In genomic region chr19:18017275-18018083, GRCh38 we compare ENCODE assay signal across 11 cellular contexts. TPM values are rescaled to one million over a fixed set of nuclear protein-coding genes. Genes with fewer than 3 reads are reported as not detected.
DNase-seq lines count a peak whose midpoint lies in the region; ATAC-seq, FAIRE-seq and TF ChIP-seq lines count a peak whose summit lies in the region.
"Had no signal": no experiment of that assay in that cellular context is flagged by ENCODE, and none has a peak within 500 bp of the region (broad histone marks: within the 10 kb centered on the region; RNA-seq: fewer than 3 reads in every experiment).

No MANE protein-coding gene starts in this region.

- no peak for TF ChIP-seq POLR2A in GM12891 (IDR thresholded peaks at IDR 0.05; ENCODE audit: low read depth, low read length)

- no peak overlapping the region for H3K4me3 ChIP-seq in kidney (ENCODE audit: low read length in 2 of 2)

- no peak for TF ChIP-seq CTCF in kidney (IDR thresholded peaks at IDR 0.05; ENCODE audit: borderline replicate concordance, extremely low read depth, insufficient read depth)

- H3K36me3 Mint-ChIP-seq in activated naive CD8-positive, alpha-beta T cell treated with anti-CD3 and anti-CD28 coated beads, Interleukin-2, amount 50 U/mL, for 24 hours (ENCODE audit: low read depth) = peaks cover 30% of the 10 kb centered on the region
- H3K36me3 Mint-ChIP-seq in stimulated activated effector memory CD8-positive, alpha-beta T cell treated with anti-CD3 and anti-CD28 coated beads, Interleukin-12 subunit alpha, Interleukin-12 subunit beta, amount 100 ng/mL, for 72 hours = peaks cover 54% of the 10 kb centered on the region

- H3K9ac ChIP-seq in kidney (ENCODE audit: low read length in 2 of 2) = no peak overlapping the region

- DNase-seq in ELR (ENCODE audit: low read depth) (peak; percentile 25), kidney (no peak), cortex of kidney (lab: John Stamatoyannopoulos, UW) (no peak), GM12891 (ENCODE audit: insufficient read length, low spot score) (no peak)
- DNase-seq in activated naive CD8-positive, alpha-beta T cell treated with anti-CD3 and anti-CD28 coated beads, Interleukin-2, amount 50 U/mL, for 24 hours = no peak
- DNase-seq in stimulated activated effector memory CD8-positive, alpha-beta T cell treated with anti-CD3 and anti-CD28 coated beads, Interleukin-12 subunit alpha, Interleukin-12 subunit beta, amount 100 ng/mL, for 72 hours (ENCODE audit: low spot score in 2 of 2) = no peak
- no peak for DNase-seq in NK-92 treated with Interleukin-12 subunit alpha and Interleukin-12 subunit beta, amount 100 ng/mL, for 24 hours (lab: John Stamatoyannopoulos, UW)
- DNase-seq: activated CD8-positive, alpha-beta memory T cell treated with anti-CD3 and anti-CD28 coated beads, Interleukin-2, amount 10 ng/mL, durations not matched to agents 7 days and 5 days; NCI-H1105 treated with DMSO at 0.1 percent for 48 hours; SHP77 treated with DMSO at 0.1 percent for 48 hours had no signal

- peak overlapping the region; percentile 75 to 86 for H3K27ac ChIP-seq in kidney (ENCODE audit: low read depth in 2 of 2, low read length in 2 of 2)

- peaks cover 0 to 9% of the 10 kb centered on the region in 2 donors for H3K36me3 ChIP-seq in kidney (ENCODE audit: control insufficient read depth in 1 of 2, insufficient read depth in 2 of 2, low read length in 2 of 2)

- intact Hi-C loops in kidney (cut with DNase I) = no loop called here

- H3K4me1 Mint-ChIP-seq in activated naive CD8-positive, alpha-beta T cell treated with anti-CD3 and anti-CD28 coated beads, Interleukin-2, amount 50 U/mL, for 24 hours = peaks cover 73% of the 10 kb centered on the region
- peaks cover 78% of the 10 kb centered on the region for H3K4me1 Mint-ChIP-seq in stimulated activated effector memory CD8-positive, alpha-beta T cell treated with anti-CD3 and anti-CD28 coated beads, Interleukin-12 subunit alpha, Interleukin-12 subunit beta, amount 100 ng/mL, for 72 hours

- no peak overlapping the region for H3K4me3 Mint-ChIP-seq in activated naive CD8-positive, alpha-beta T cell treated with anti-CD3 and anti-CD28 coated beads, Interleukin-2, amount 50 U/mL, for 24 hours
- no peak overlapping the region for H3K4me3 Mint-ChIP-seq in stimulated activated effector memory CD8-positive, alpha-beta T cell treated with anti-CD3 and anti-CD28 coated beads, Interleukin-12 subunit alpha, Interleukin-12 subunit beta, amount 100 ng/mL, for 72 hours
- H3K4me3 Mint-ChIP-seq: activated CD8-positive, alpha-beta memory T cell treated with anti-CD3 and anti-CD28 coated beads, Interleukin-2, amount 10 ng/mL, durations not matched to agents 7 days and 5 days had no signal

- H3K9me3 Mint-ChIP-seq in activated naive CD8-positive, alpha-beta T cell treated with anti-CD3 and anti-CD28 coated beads, Interleukin-2, amount 50 U/mL, for 24 hours = no peaks in the 10 kb centered on the region
- peaks cover 3% of the 10 kb centered on the region for H3K9me3 Mint-ChIP-seq in stimulated activated effector memory CD8-positive, alpha-beta T cell treated with anti-CD3 and anti-CD28 coated beads, Interleukin-12 subunit alpha, Interleukin-12 subunit beta, amount 100 ng/mL, for 72 hours

- peaks cover 21 to 30% of the 10 kb centered on the region in 2 donors for H3K4me1 ChIP-seq in kidney (ENCODE audit: control insufficient read depth in 1 of 2, insufficient read depth in 1 of 2, low read depth in 1 of 2, low read length in 2 of 2)

- H3K27me3 Mint-ChIP-seq in activated naive CD8-positive, alpha-beta T cell treated with anti-CD3 and anti-CD28 coated beads, Interleukin-2, amount 50 U/mL, for 24 hours = no peaks in the 10 kb centered on the region
- H3K27me3 Mint-ChIP-seq: activated CD8-positive, alpha-beta memory T cell treated with anti-CD3 and anti-CD28 coated beads, Interleukin-2, amount 10 ng/mL, durations not matched to agents 7 days and 5 days had no signal

- peak overlapping the region; percentile 39 for H3K27ac Mint-ChIP-seq in activated naive CD8-positive, alpha-beta T cell treated with anti-CD3 and anti-CD28 coated beads, Interleukin-2, amount 50 U/mL, for 24 hours
- peak overlapping the region; percentile 56 for H3K27ac Mint-ChIP-seq in stimulated activated effector memory CD8-positive, alpha-beta T cell treated with anti-CD3 and anti-CD28 coated beads, Interleukin-12 subunit alpha, Interleukin-12 subunit beta, amount 100 ng/mL, for 72 hours
- H3K27ac Mint-ChIP-seq: activated CD8-positive, alpha-beta memory T cell treated with anti-CD3 and anti-CD28 coated beads, Interleukin-2, amount 10 ng/mL, durations not matched to agents 7 days and 5 days had no signal

- no peaks in the 10 kb centered on the region for H3K9me3 ChIP-seq in kidney (ENCODE audit: control insufficient read depth in 1 of 2, low read length in 2 of 2)

- no peak for ATAC-seq in activated naive CD8-positive, alpha-beta T cell treated with anti-CD3 and anti-CD28 coated beads, Interleukin-2, amount 50 U/mL, for 24 hours
- ATAC-seq in stimulated activated effector memory CD8-positive, alpha-beta T cell treated with anti-CD3 and anti-CD28 coated beads, Interleukin-12 subunit alpha, Interleukin-12 subunit beta, amount 100 ng/mL, for 72 hours = no peak
- ATAC-seq in GM21786 (IDR thresholded peaks at IDR 0.05; ENCODE audit: unreplicated experiment) = no peak
- ATAC-seq: activated CD8-positive, alpha-beta memory T cell treated with anti-CD3 and anti-CD28 coated beads, Interleukin-2, amount 10 ng/mL, durations not matched to agents 7 days and 5 days had no signal

- FAIRE-seq in kidney (lab: Jason Lieb, UNC) (no peak), GM12891 (lab: Jason Lieb, UNC) (no peak)

TF ChIP-seq in GM12891, 5 proteins besides CTCF, POLR2A, EP300 and RAD21:
- TF ChIP-seq POU2F2 (IDR thresholded peaks at IDR 0.05; ENCODE audit: low read depth, low read length) = no peak
- TF ChIP-seq PAX5 (IDR thresholded peaks at IDR 0.05; ENCODE audit: insufficient read depth, low read length, severe bottlenecking) = no peak
- no peak for TF ChIP-seq TAF1 (IDR thresholded peaks at IDR 0.05; ENCODE audit: low read depth, low read length)
- no peak for TF ChIP-seq POLR2AphosphoS5 (IDR thresholded peaks at IDR 0.05; ENCODE audit: low read depth, low read length)
- no peak for TF ChIP-seq SPI1 (IDR thresholded peaks at IDR 0.05; ENCODE audit: low read depth, low read length)

RNA-seq across cellular contexts. Expression of gene ARRDC2, which starts 9.5 kb away (rescaled TPM):
- 68.4 TPM for total RNA-seq in kidney
- 20.8 TPM for polyA plus RNA-seq in kidney (ENCODE audit: insufficient read depth, low read depth, low replicate concordance)
- 3.6 TPM for polyA plus RNA-seq in GM12891 (2012; ENCODE audit: low read depth, missing spikeins)

RNA-seq across cellular contexts. Expression of gene KCNN1, which starts 50.6 kb away (rescaled TPM):
- total RNA-seq in kidney = 0.19 TPM
- polyA plus RNA-seq in kidney (ENCODE audit: insufficient read depth, low read depth, low replicate concordance) = 0.37 TPM
- polyA plus RNA-seq in GM12891 (2012; ENCODE audit: low read depth, missing spikeins) = 2.6 TPM
